31 cellular contexts compared by ENCODE assay signal in the genomic region with DNA sequence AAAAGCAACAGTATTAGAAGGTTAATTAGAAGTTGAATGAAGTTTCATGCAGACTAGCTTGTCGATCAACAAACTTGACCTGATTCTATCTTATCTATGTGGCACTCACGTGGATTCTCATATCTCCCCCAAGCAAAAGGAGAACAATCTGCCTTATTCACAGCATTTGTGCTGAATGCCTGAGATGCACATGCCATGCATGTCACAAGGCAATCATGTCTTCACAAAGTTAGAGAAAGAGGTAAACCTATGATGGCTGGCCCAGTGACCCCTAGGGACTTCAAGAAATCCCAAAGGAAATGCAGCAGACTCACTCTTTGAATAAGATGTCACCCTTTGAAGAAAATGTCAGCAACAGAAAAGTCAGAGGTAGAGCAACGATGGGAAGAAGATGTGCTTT. TPM values are rescaled to one million over a fixed set of nuclear protein-coding genes. Genes with fewer than 3 reads are reported as not detected.
"Had no signal": no experiment of that assay in that cellular context is flagged by ENCODE, and none has a peak within 500 bp of the region (broad histone marks: within the 10 kb centered on the region; RNA-seq: fewer than 3 reads in every experiment).

No MANE protein-coding gene starts in this region.

- H3K9me3 ChIP-seq: colonic mucosa, esophagus muscularis mucosa, mucosa of descending colon, neutrophil, pancreas, right lobe of liver, thoracic aorta, tibial nerve, upper lobe of left lung had no signal

- H3K4me3 ChIP-seq: colonic mucosa, esophagus muscularis mucosa, lung, mucosa of descending colon, pancreas, right lobe of liver, thoracic aorta, tibial nerve, upper lobe of left lung had no signal

- ATAC-seq: foreskin keratinocyte; mucosa of descending colon; natural killer cell treated with Interleukin-12 subunit alpha and Interleukin-12 subunit beta and Interleukin-15 and Interleukin-18, amount 100 ng/mL, for 72 hours; pancreas; right lobe of liver; stimulated activated effector memory CD8-positive, alpha-beta T cell treated with anti-CD3 and anti-CD28 coated beads, Interleukin-12 subunit alpha, Interleukin-12 subunit beta, amount 100 ng/mL, for 72 hours had no signal

- H3K27ac ChIP-seq: colonic mucosa, esophagus muscularis mucosa, foreskin keratinocyte, neutrophil, pancreas, right lobe of liver, thoracic aorta, tibial nerve, upper lobe of left lung had no signal

- DNase-seq: colonic mucosa; dermis blood vessel endothelial cell; effector memory CD4-positive, alpha-beta T cell; foreskin keratinocyte; glutamatergic neuron; mucosa of descending colon; naive B cell; pancreas; right lobe of liver; small intestine; stimulated activated CD4-positive, alpha-beta T cell treated with anti-CD3 and anti-CD28 coated beads, Interleukin-12 subunit alpha, Interleukin-12 subunit beta, amount 100 ng/mL, for 4 hours; stimulated activated CD4-positive, alpha-beta T cell treated with anti-CD3 and anti-CD28 coated beads, Interleukin-1b, Interleukin-23, amount 100 ng/mL, for 48 hours; stimulated activated CD4-positive, alpha-beta T cell treated with anti-CD3 and anti-CD28 coated beads, Interleukin-4, amount 100 ng/mL, for 1 hour; upper lobe of left lung had no signal

- H3K27me3 ChIP-seq: colonic mucosa, esophagus muscularis mucosa, foreskin keratinocyte, neutrophil, pancreas, right lobe of liver, tibial nerve, upper lobe of left lung had no signal

- FAIRE-seq: endothelial cell of umbilical vein, keratinocyte, pancreas, small intestine, urothelium cell line had no signal

- H3K4me1 ChIP-seq: colonic mucosa, esophagus muscularis mucosa, foreskin keratinocyte, pancreas, right lobe of liver, tibial nerve, upper lobe of left lung had no signal

- H3K36me3 ChIP-seq: colonic mucosa, esophagus muscularis mucosa, neutrophil, pancreas, right lobe of liver, thoracic aorta, tibial nerve, upper lobe of left lung had no signal

RNA-seq across cellular contexts. Expression of a gene that starts 17.6 kb away (rescaled TPM):
- total RNA-seq: chondrocyte; dermis blood vessel endothelial cell; endothelial cell of umbilical vein; epithelial cell of proximal tubule; liver; mesothelial cell of epicardium; mucosa of descending colon; natural killer cell treated with Interleukin-12 subunit alpha and Interleukin-12 subunit beta and Interleukin-15 and Interleukin-18, amount 100 ng/mL, for 72 hours; neural crest cell; omental fat pad; posterior vena cava; right lobe of liver; thoracic aorta; tibial nerve had no signal
- polyA plus RNA-seq: endothelial cell of umbilical vein had no signal
